Comparison of ENCODE assay signal across 2 cellular contexts in genomic region chr6:154537942-154538341, GRCh38.
TF ChIP-seq lines count a peak whose summit lies in the region.

No MANE protein-coding gene starts in this region.

TF ChIP-seq in A549, 52 proteins besides CTCF, POLR2A, EP300 and RAD21 (continued from another document):
- no peak for TF ChIP-seq JUN (IDR thresholded peaks at IDR 0.05)
- TF ChIP-seq HOXA7 (CRISPR knock-in tag; IDR thresholded peaks at IDR 0.05): no peak
- TF ChIP-seq RNF2 (IDR thresholded peaks at IDR 0.05; ENCODE audit: borderline replicate concordance, low read depth): no peak
- TF ChIP-seq CHD4 (IDR thresholded peaks at IDR 0.05; ENCODE audit: borderline replicate concordance): no peak
- no peak for TF ChIP-seq PBX3 (IDR thresholded peaks at IDR 0.05)
- no peak for TF ChIP-seq POLR2AphosphoS2 (conservative IDR thresholded peaks at IDR 0.05; ENCODE audit: low read length)
- TF ChIP-seq KDM5A (IDR thresholded peaks at IDR 0.05): no peak
- no peak for TF ChIP-seq CEBPB (IDR thresholded peaks at IDR 0.05)
- TF ChIP-seq BHLHE40 (IDR thresholded peaks at IDR 0.05; ENCODE audit: low read depth, low read length): no peak
- no peak for TF ChIP-seq USF2 (IDR thresholded peaks at IDR 0.05)
- TF ChIP-seq MAZ (IDR thresholded peaks at IDR 0.05; ENCODE audit: borderline replicate concordance, low read depth, low read length): no peak
- no peak for TF ChIP-seq HMGXB4 (CRISPR knock-in tag; IDR thresholded peaks at IDR 0.05; ENCODE audit: borderline replicate concordance)
- no peak for TF ChIP-seq SREBF2 (IDR thresholded peaks at IDR 0.05)

TF ChIP-seq in HepG2, 621 proteins besides CTCF, POLR2A, EP300 and RAD21 (continued from another document and continues in another):
- no peak for TF ChIP-seq ZHX1 (CRISPR knock-in tag; IDR thresholded peaks at IDR 0.05; ENCODE audit: low read depth)
- peak; percentile 36; the same call in 1 of the 2 replicates for TF ChIP-seq ATF2 (CRISPR knock-in tag; IDR thresholded peaks at IDR 0.05)
- TF ChIP-seq ZNF30 (CRISPR knock-in tag; IDR thresholded peaks at IDR 0.05): no peak
- TF ChIP-seq LCORL (IDR thresholded peaks at IDR 0.05): no peak
- peak; percentile 34; the same call in 1 of the 2 replicates for TF ChIP-seq LCORL (CRISPR knock-in tag; IDR thresholded peaks at IDR 0.05)
- no peak for TF ChIP-seq BCL6 (CRISPR knock-in tag; IDR thresholded peaks at IDR 0.05)
- TF ChIP-seq SAP130 (CRISPR knock-in tag; IDR thresholded peaks at IDR 0.05; ENCODE audit: low read depth): 0 out of 2 replicates have a peak, but pooled peaks have one; percentile 15
- no peak for TF ChIP-seq PATZ1 (CRISPR knock-in tag; IDR thresholded peaks at IDR 0.05)
- TF ChIP-seq ZNF432 (CRISPR knock-in tag; IDR thresholded peaks at IDR 0.05; ENCODE audit: borderline replicate concordance): no peak
- TF ChIP-seq ZNF816 (CRISPR knock-in tag; IDR thresholded peaks at IDR 0.05; ENCODE audit: borderline replicate concordance): peak; percentile 71; the same call in 1 of the 2 replicates
- peak; percentile 31; the same call in 1 of the 2 replicates for TF ChIP-seq FOXA3 (CRISPR knock-in tag; IDR thresholded peaks at IDR 0.05)
- TF ChIP-seq TP53 (CRISPR knock-in tag; conservative IDR thresholded peaks at IDR 0.05): no peak
- peak; percentile 39; the same call in 1 of the 2 replicates for TF ChIP-seq CREM (IDR thresholded peaks at IDR 0.05)
- TF ChIP-seq CREM (CRISPR knock-in tag; IDR thresholded peaks at IDR 0.05): no peak
- peak; percentile 80 for TF ChIP-seq NCOR1 (IDR thresholded peaks at IDR 0.05; ENCODE audit: borderline replicate concordance, low read length)
- TF ChIP-seq SOX5 (CRISPR knock-in tag; IDR thresholded peaks at IDR 0.05; ENCODE audit: borderline replicate concordance): peak; percentile 20; the same call in 1 of the 2 replicates
- TF ChIP-seq ATF4 (CRISPR knock-in tag; IDR thresholded peaks at IDR 0.05): 0 out of 4 replicates have a peak, but pooled peaks of 1 of the 2 experiments have one; percentile 33
- peak; percentile 32; the same call in 1 of the 2 replicates for TF ChIP-seq AHDC1 (CRISPR knock-in tag; IDR thresholded peaks at IDR 0.05; ENCODE audit: borderline replicate concordance)
- TF ChIP-seq E2F1 (CRISPR knock-in tag; IDR thresholded peaks at IDR 0.05): 0 out of 2 replicates have a peak, but pooled peaks have one; percentile 68
- peak; percentile 59; the same call in 1 of the 2 replicates for TF ChIP-seq ELF3 (CRISPR knock-in tag; IDR thresholded peaks at IDR 0.05)
- TF ChIP-seq TCF7 (IDR thresholded peaks at IDR 0.05; ENCODE audit: low read depth): peak; percentile 48
- TF ChIP-seq HOXA5 (CRISPR knock-in tag; IDR thresholded peaks at IDR 0.05): 0 out of 2 replicates have a peak, but pooled peaks have one; percentile 32
- TF ChIP-seq EED (CRISPR knock-in tag; IDR thresholded peaks at IDR 0.05): no peak
- no peak for TF ChIP-seq WIZ (CRISPR knock-in tag; IDR thresholded peaks at IDR 0.05)
- TF ChIP-seq ZNF644 (CRISPR knock-in tag; IDR thresholded peaks at IDR 0.05; ENCODE audit: low read depth): peak; percentile 25; the same call in 1 of the 2 replicates
- TF ChIP-seq GATAD2A (CRISPR knock-in tag; IDR thresholded peaks at IDR 0.05): peak; percentile 74
- no peak for TF ChIP-seq ZEB1 (IDR thresholded peaks at IDR 0.05; ENCODE audit: insufficient replicate concordance, low read depth)
- peak; percentile 26; the same call in 1 of the 2 replicates for TF ChIP-seq NR2F6 (IDR thresholded peaks at IDR 0.05)
- TF ChIP-seq NR2F6 (CRISPR knock-in tag; IDR thresholded peaks at IDR 0.05): peak; percentile 19; the same call in 1 of the 2 replicates
- TF ChIP-seq ARID5B (CRISPR knock-in tag; IDR thresholded peaks at IDR 0.05): peak; percentile 84
- TF ChIP-seq ZGPAT (CRISPR knock-in tag; IDR thresholded peaks at IDR 0.05): 0 out of 2 replicates have a peak, but pooled peaks have one; percentile 23
- peak; percentile 48; the same call in 1 of the 2 replicates for TF ChIP-seq FOXJ3 (CRISPR knock-in tag; IDR thresholded peaks at IDR 0.05; ENCODE audit: borderline replicate concordance)
- 0 out of 2 replicates have a peak, but pooled peaks have one; percentile 13 for TF ChIP-seq ISL2 (CRISPR knock-in tag; IDR thresholded peaks at IDR 0.05)
- TF ChIP-seq HNF4A (CRISPR knock-in tag; IDR thresholded peaks at IDR 0.05): peak; percentile 88
- TF ChIP-seq ZNF136 (CRISPR knock-in tag; IDR thresholded peaks at IDR 0.05; ENCODE audit: low read depth): no peak
